ENCODE assay signal across 8 cellular contexts in the genomic region with DNA sequence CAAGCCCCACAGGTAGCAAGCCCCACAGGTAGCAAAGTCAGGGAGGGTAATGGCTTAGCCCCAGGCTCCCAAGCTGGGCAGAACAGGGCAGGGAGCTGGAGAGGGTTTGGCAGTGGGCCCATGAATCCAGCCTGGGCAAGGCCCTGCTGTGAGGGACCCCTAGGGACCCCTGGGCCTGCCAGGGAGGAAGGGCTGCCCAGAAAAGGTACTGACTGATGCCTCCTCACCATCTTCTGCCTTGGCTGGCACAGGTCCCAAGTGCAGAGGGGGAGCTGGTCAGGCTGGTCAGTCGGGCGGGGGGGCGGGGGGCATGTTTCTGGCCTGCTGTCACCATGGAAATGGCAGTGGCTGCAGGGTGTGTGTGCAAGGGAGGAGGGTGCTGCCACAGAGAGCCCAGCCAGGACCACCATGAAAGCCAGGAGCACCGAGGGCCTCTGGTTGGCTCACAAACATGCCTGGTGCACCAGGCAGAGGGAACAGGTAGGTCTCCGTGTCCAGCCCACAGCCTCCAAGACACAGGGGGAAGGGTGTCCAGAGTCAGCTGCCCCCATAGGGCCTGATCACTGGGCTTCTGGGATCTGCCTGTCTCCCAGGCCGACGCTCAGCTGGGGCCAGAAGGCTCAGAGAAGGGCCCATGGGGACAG. TPM values are rescaled to one million over a fixed set of nuclear protein-coding genes. Genes with fewer than 3 reads are reported as not detected.
DNase-seq lines count a peak whose midpoint lies in the region; ATAC-seq and TF ChIP-seq lines count a peak whose summit lies in the region.

No MANE protein-coding gene starts in this region.

- TF ChIP-seq CTCF in ascending aorta (IDR thresholded peaks at IDR 0.05), result no peak
- TF ChIP-seq CTCF in type B pancreatic cell (conservative IDR thresholded peaks at IDR 0.05), result no peak

- H3K9me3 ChIP-seq in ascending aorta, result no peaks in the 10 kb centered on the region

- H3K36me3 ChIP-seq in ascending aorta, result peaks cover 13 to 16% of the 10 kb centered on the region in 2 donors

- H3K36me3 Mint-ChIP-seq in activated naive CD4-positive, alpha-beta T cell treated with anti-CD3 and anti-CD28 coated beads, Interleukin-2, amount 10 ng/mL, durations not matched to agents 7 days and 5 days, result peaks cover 2% of the 10 kb centered on the region
- H3K36me3 Mint-ChIP-seq in activated naive CD4-positive, alpha-beta T cell treated with anti-CD3 and anti-CD28 coated beads, Interleukin-2, amount 50 U/mL, for 72 hours, result peaks cover 0 to 5% of the 10 kb centered on the region in 2 donors
- peaks cover 5% of the 10 kb centered on the region for H3K36me3 Mint-ChIP-seq in memory B cell
- H3K36me3 Mint-ChIP-seq in type B pancreatic cell, result no peaks in the 10 kb centered on the region

- intact Hi-C loops in ascending aorta (cut with DNase I), result loop anchor here (5.0 to 10.0 kb wide), 3 partner anchors 171 to 381 kb away; partner anchors contain the start of genes BRF1 and BTBD6

- no peaks in the 10 kb centered on the region for H3K9me3 Mint-ChIP-seq in activated naive CD4-positive, alpha-beta T cell treated with anti-CD3 and anti-CD28 coated beads, Interleukin-2, amount 10 ng/mL, durations not matched to agents 7 days and 5 days
- H3K9me3 Mint-ChIP-seq in activated naive CD4-positive, alpha-beta T cell treated with anti-CD3 and anti-CD28 coated beads, Interleukin-2, amount 50 U/mL, for 72 hours, result no peaks in the 10 kb centered on the region
- H3K9me3 Mint-ChIP-seq in memory B cell (peaks cover 3% of the 10 kb centered on the region), type B pancreatic cell (no peaks in the 10 kb centered on the region)

- peaks cover 27 to 53% of the 10 kb centered on the region in 2 donors for H3K4me1 ChIP-seq in ascending aorta

- peaks cover 14% of the 10 kb centered on the region for H3K4me1 Mint-ChIP-seq in activated naive CD4-positive, alpha-beta T cell treated with anti-CD3 and anti-CD28 coated beads, Interleukin-2, amount 10 ng/mL, durations not matched to agents 7 days and 5 days
- H3K4me1 Mint-ChIP-seq in memory B cell, result peaks cover 13% of the 10 kb centered on the region
- no peaks in the 10 kb centered on the region for H3K4me1 Mint-ChIP-seq in type B pancreatic cell (ENCODE audit: unreplicated experiment)

- peak overlapping the region; percentile 86 to 96 for H3K27ac ChIP-seq in ascending aorta

- ATAC-seq in activated naive CD4-positive, alpha-beta T cell treated with anti-CD3 and anti-CD28 coated beads, Interleukin-2, amount 50 U/mL, for 72 hours, result no peak
- no peak for ATAC-seq in memory B cell (ENCODE audit: low read depth)
- ATAC-seq in GM18511 (IDR thresholded peaks at IDR 0.05; ENCODE audit: unreplicated experiment), result no peak

- CTCF ChIA-PET in activated naive CD4-positive, alpha-beta T cell treated with anti-CD3 and anti-CD28 coated beads, Interleukin-2, amount 10 ng/mL, durations not matched to agents 7 days and 5 days (lab: Charles Lee), result interaction anchor here (1.2 to 1.5 kb wide), 2 partner anchors 25 to 98 kb away, joined by 3 read pairs; no protein-coding TSS in a partner anchor

- peak overlapping the region; percentile 65 to 78 for H3K4me3 ChIP-seq in ascending aorta

- H3K27ac Mint-ChIP-seq in activated naive CD4-positive, alpha-beta T cell treated with anti-CD3 and anti-CD28 coated beads, Interleukin-2, amount 10 ng/mL, durations not matched to agents 7 days and 5 days, result no peak overlapping the region
- no peak overlapping the region for H3K27ac Mint-ChIP-seq in activated naive CD4-positive, alpha-beta T cell treated with anti-CD3 and anti-CD28 coated beads, Interleukin-2, amount 50 U/mL, for 72 hours
- H3K27ac Mint-ChIP-seq in memory B cell (no peak overlapping the region), type B pancreatic cell (no peak overlapping the region)

- no peak for DNase-seq in activated naive CD4-positive, alpha-beta T cell treated with anti-CD3 and anti-CD28 coated beads, Interleukin-2, amount 10 ng/mL, durations not matched to agents 7 days and 5 days
- no peak for DNase-seq in activated naive CD4-positive, alpha-beta T cell treated with anti-CD3 and anti-CD28 coated beads, Interleukin-2, amount 50 U/mL, for 72 hours (ENCODE audit: low spot score in 2 of 2)
- DNase-seq in ascending aorta (ENCODE audit: low spot score in 2 of 2) (peak in 1 of 2 donors; percentile 63), memory B cell (ENCODE audit: low spot score in 2 of 2) (no peak), type B pancreatic cell (ENCODE audit: extremely low spot score, unreplicated experiment) (no peak), 8988T (no peak)
- DNase-seq in stimulated activated CD4-positive, alpha-beta T cell treated with anti-CD3 and anti-CD28 coated beads, Interleukin-12 subunit alpha, Interleukin-12 subunit beta, amount 100 ng/mL, for 4 hours, result no peak

- no peaks in the 10 kb centered on the region for H3K27me3 ChIP-seq in ascending aorta

- H3K4me3 Mint-ChIP-seq in activated naive CD4-positive, alpha-beta T cell treated with anti-CD3 and anti-CD28 coated beads, Interleukin-2, amount 10 ng/mL, durations not matched to agents 7 days and 5 days, result peak overlapping the region; percentile 63
- H3K4me3 Mint-ChIP-seq in memory B cell (peak overlapping the region; percentile 85), type B pancreatic cell (peak overlapping the region; percentile 72)

- H3K27me3 Mint-ChIP-seq in activated naive CD4-positive, alpha-beta T cell treated with anti-CD3 and anti-CD28 coated beads, Interleukin-2, amount 10 ng/mL, durations not matched to agents 7 days and 5 days, result peaks cover 42% of the 10 kb centered on the region
- H3K27me3 Mint-ChIP-seq in memory B cell (no peaks in the 10 kb centered on the region), type B pancreatic cell (peaks cover 8% of the 10 kb centered on the region)

RNA-seq across cellular contexts. Expression of gene CRIP2, which starts 1.5 kb away (rescaled TPM):
- total RNA-seq in activated naive CD4-positive, alpha-beta T cell treated with anti-CD3 and anti-CD28 coated beads, Interleukin-2, amount 50 U/mL, for 72 hours, result under 1 TPM; 0.27 to 0.34 TPM
- total RNA-seq in ascending aorta (665 TPM), type B pancreatic cell (ENCODE audit: low replicate concordance) (11.2 and 20.3 TPM in 2 replicates)

RNA-seq across cellular contexts. Expression of gene CRIP1, which starts 13.5 kb away (rescaled TPM):
- 100 to 1,000 TPM; 200 to 214 TPM for total RNA-seq in activated naive CD4-positive, alpha-beta T cell treated with anti-CD3 and anti-CD28 coated beads, Interleukin-2, amount 50 U/mL, for 72 hours
- total RNA-seq in ascending aorta, result 106 TPM
- total RNA-seq in type B pancreatic cell (ENCODE audit: low replicate concordance), result 5.1 and 15.4 TPM in 2 replicates

RNA-seq across cellular contexts. Expression of gene TEDC1, which starts 17.9 kb away (rescaled TPM):
- 10 to 100 TPM; 32.6 to 34.1 TPM for total RNA-seq in activated naive CD4-positive, alpha-beta T cell treated with anti-CD3 and anti-CD28 coated beads, Interleukin-2, amount 50 U/mL, for 72 hours
- total RNA-seq in ascending aorta (12.7 TPM), type B pancreatic cell (ENCODE audit: low replicate concordance) (11.9 and 22.1 TPM in 2 replicates)

RNA-seq across cellular contexts. Expression of gene TMEM121, which starts 53.2 kb away (rescaled TPM):
- total RNA-seq in activated naive CD4-positive, alpha-beta T cell treated with anti-CD3 and anti-CD28 coated beads, Interleukin-2, amount 50 U/mL, for 72 hours, result 10 to 100 TPM in 1 of 2 donors, 1 to 10 TPM in 1; 2.2 to 10.2 TPM
- total RNA-seq in ascending aorta, result 34.6 TPM
- total RNA-seq in type B pancreatic cell (ENCODE audit: low replicate concordance), result 1.4 and 5.5 TPM in 2 replicates

RNA-seq across cellular contexts. Expression of gene MTA1, which starts 53.5 kb away (rescaled TPM):
- total RNA-seq in activated naive CD4-positive, alpha-beta T cell treated with anti-CD3 and anti-CD28 coated beads, Interleukin-2, amount 50 U/mL, for 72 hours, result 100 to 1,000 TPM; 121 to 137 TPM
- 118 TPM for total RNA-seq in ascending aorta
- 113 and 194 TPM in 2 replicates for total RNA-seq in type B pancreatic cell (ENCODE audit: low replicate concordance)

Comparison
In these comparisons a context has a peak if more than half of its experiments do, and no peak if none do; other contexts are left out.
1. RNA of gene CRIP2, which starts 1.5 kb away (total RNA-seq): 665 TPM in ascending aorta (single experiment); 11.2 to 20.3 TPM in type B pancreatic cell and 0.27 to 0.34 TPM in activated naive CD4-positive, alpha-beta T cell treated with anti-CD3 and anti-CD28 coated beads, Interleukin-2, amount 50 U/mL, for 72 hours; every median in the first group is over 10 times any median in the second.
2. Peak in every context shown above with its lines, with median percentiles within 50 percentile points of each other: H3K4me3 Mint-ChIP-seq.